Comparison of ENCODE assay signal across 15 cellular contexts in the genomic region with DNA sequence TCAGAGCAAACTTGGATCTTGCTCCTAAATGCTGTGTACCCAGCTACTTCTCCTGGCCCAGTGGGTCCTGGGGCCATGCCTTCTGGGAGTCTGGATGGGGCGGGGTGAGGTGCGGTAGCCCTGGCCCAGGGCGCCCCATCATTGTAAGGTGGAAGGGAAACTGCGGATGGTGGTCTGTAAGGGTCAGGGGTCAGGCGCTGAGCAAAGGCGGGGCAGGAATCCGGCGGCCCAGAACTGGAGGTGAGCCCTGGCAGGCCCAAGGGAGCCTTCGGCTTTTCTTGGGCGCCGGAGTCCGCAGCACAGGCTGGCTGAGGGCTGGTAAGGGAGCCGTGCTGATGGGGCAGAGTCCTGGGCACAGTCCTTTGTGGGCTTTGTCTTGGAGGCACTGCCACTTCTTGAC.
DNase-seq lines count a peak whose midpoint lies in the region; ATAC-seq and TF ChIP-seq lines count a peak whose summit lies in the region.
"Had no signal": no experiment of that assay in that cellular context is flagged by ENCODE, and none has a peak within 500 bp of the region (broad histone marks: within the 10 kb centered on the region; RNA-seq: fewer than 3 reads in every experiment).

No MANE protein-coding gene starts in this region.

- no peak overlapping the region for H2AFZ ChIP-seq in IMR-90 (replicated peaks; ENCODE audit: low read length, poor library complexity)
- H2AFZ ChIP-seq: GM23248 had no signal

- H3K56ac ChIP-seq in IMR-90 (ENCODE audit: extremely low read depth, insufficient read depth, low read length) = no peak overlapping the region

- H3K27me3 ChIP-seq in IMR-90 (ENCODE audit: control insufficient read depth, insufficient read depth, low read length) (peaks cover 6% of the 10 kb centered on the region; the same call in 1 of the 2 replicates), endodermal cell (ENCODE audit: control insufficient read depth, insufficient read depth, low read length, poor library complexity, severe bottlenecking) (peaks cover 12% of the 10 kb centered on the region), upper lobe of right lung (no peaks in the 10 kb centered on the region), colonic mucosa (no peaks in the 10 kb centered on the region)

- peaks cover 0 to 2% of the 10 kb centered on the region in 2 experiments; a peak in 2 of 4 replicates for H3K79me1 ChIP-seq in IMR-90 (ENCODE audit: low read depth in 1 of 2, low read length in 2 of 2)

- H3K36me3 ChIP-seq in IMR-90 (ENCODE audit: control insufficient read depth, insufficient read depth, low read length) (no peaks in the 10 kb centered on the region), endodermal cell (ENCODE audit: control insufficient read depth, insufficient read depth, low read length) (no peaks in the 10 kb centered on the region), upper lobe of right lung (no peaks in the 10 kb centered on the region), colonic mucosa (no peaks in the 10 kb centered on the region)

- H3K27ac Mint-ChIP-seq in endodermal cell (no peak overlapping the region), natural killer cell (peak overlapping the region; percentile 60 to 90)
- H3K27ac Mint-ChIP-seq: CD8-positive, alpha-beta T cell had no signal

- H3K4me1 ChIP-seq in IMR-90 (ENCODE audit: control insufficient read depth, insufficient read depth, low read length) (peaks cover 6% of the 10 kb centered on the region), endodermal cell (ENCODE audit: control insufficient read depth, insufficient read depth, low read length) (no peaks in the 10 kb centered on the region), upper lobe of right lung (no peaks in the 10 kb centered on the region), colonic mucosa (no peaks in the 10 kb centered on the region)

- intact Hi-C loops in IMR-90 (cut with micrococcal nuclease) (no loop called here), natural killer cell (cut with micrococcal nuclease) (no loop called here), upper lobe of right lung (cut with DNase I) (no loop called here), colonic mucosa (cut with DNase I) (no loop called here)

- no peak overlapping the region for H3K4me2 ChIP-seq in IMR-90 (ENCODE audit: low read depth, low read length)

- H4K8ac ChIP-seq in IMR-90 (ENCODE audit: low read depth in 2 of 2, low read length in 2 of 2) = no peak overlapping the region

- H3K4me3 ChIP-seq in IMR-90 (ENCODE audit: insufficient read depth, low read depth, low read length) = no peak overlapping the region
- no peak overlapping the region for H3K4me3 ChIP-seq in endodermal cell (ENCODE audit: low read length)
- no peak overlapping the region for H3K4me3 ChIP-seq in upper lobe of right lung
- H3K4me3 ChIP-seq in colonic mucosa = no peak overlapping the region
- H3K4me3 ChIP-seq: GM23248 had no signal

- BruUV-seq in IMR-90 (replicated peaks; lab: Mats Ljungman, UMichigan) = no TSS peak

- dilution Hi-C loops in IMR-90 (cut with HindIII; ENCODE audit: low sequenced_read_pairs, unreplicated experiment) = no loop called here

- no peak overlapping the region for H2AK9ac ChIP-seq in IMR-90 (replicated peaks; ENCODE audit: low read depth, low read length, poor library complexity)

- DNase-seq in IMR-90 = no peak
- DNase-seq in endodermal cell = peak; percentile 26
- no peak for DNase-seq in natural killer cell
- no peak for DNase-seq in upper lobe of right lung
- no peak for DNase-seq in dermis blood vessel endothelial cell
- DNase-seq in colonic mucosa = no peak
- DNase-seq: Caco-2; CD4-positive, CD25-positive, alpha-beta regulatory T cell; CD8-positive, alpha-beta T cell; DMS153; DND-41; GM23248; H9 had no signal

- H3K27ac ChIP-seq in IMR-90 (ENCODE audit: insufficient read depth, low read length) (no peak overlapping the region), endodermal cell (ENCODE audit: low read depth, low read length) (no peak overlapping the region), upper lobe of right lung (no peak overlapping the region), colonic mucosa (no peak overlapping the region)
- H3K27ac ChIP-seq: C4-2B, GM23248 had no signal

- H3K23ac ChIP-seq in IMR-90 (ENCODE audit: low read depth, low read length) = no peak overlapping the region

- peaks cover 3% of the 10 kb centered on the region for H3K4me1 Mint-ChIP-seq in endodermal cell
- peaks cover 0 to 4% of the 10 kb centered on the region in 2 donors for H3K4me1 Mint-ChIP-seq in natural killer cell
- H3K4me1 Mint-ChIP-seq: CD4-positive, CD25-positive, alpha-beta regulatory T cell had no signal

- no peak for TF ChIP-seq RAD21 in IMR-90 (IDR thresholded peaks at IDR 0.05; ENCODE audit: low read length)

- no peak overlapping the region for H2BK120ac ChIP-seq in IMR-90 (ENCODE audit: low read depth, low read length)

- no peak overlapping the region for H4K5ac ChIP-seq in IMR-90 (ENCODE audit: low read depth, low read length)

- no peaks in the 10 kb centered on the region for H3K9me3 ChIP-seq in IMR-90 (ENCODE audit: control insufficient read depth, insufficient read depth, low read length)
- no peaks in the 10 kb centered on the region for H3K9me3 ChIP-seq in endodermal cell (ENCODE audit: control insufficient read depth, low read length)
- no peaks in the 10 kb centered on the region for H3K9me3 ChIP-seq in upper lobe of right lung
- no peaks in the 10 kb centered on the region for H3K9me3 ChIP-seq in colonic mucosa
- H3K9me3 ChIP-seq: Caco-2 had no signal

- H3K18ac ChIP-seq in IMR-90 (ENCODE audit: low read depth, low read length) = no peak overlapping the region

- no peak overlapping the region for H4K91ac ChIP-seq in IMR-90 (ENCODE audit: insufficient read depth, low read depth, low read length)

- POLR2A ChIA-PET in IMR-90 (lab: Charles Lee; ENCODE audit: unreplicated experiment) = no interaction called here

- WGBS in IMR-90 (ENCODE audit: extremely low coverage in 2 of 2, insufficient read length in 1 of 2), 2 experiments = 95% methylated on average over 10 of the region's 13 CpGs; no CpG with 5 or more reads in 1 of the 2 experiments
- 94 to 100% methylated on average over 3 to 13 of the region's 13 CpGs for WGBS in endodermal cell (ENCODE audit: insufficient coverage in 1 of 2, insufficient read length in 1 of 2), 2 experiments

- H2BK15ac ChIP-seq in IMR-90 (ENCODE audit: low read depth, low read length) = no peak overlapping the region

- H3K9ac ChIP-seq in IMR-90 (ENCODE audit: low read depth, low read length) = no peak overlapping the region
- H3K9ac ChIP-seq in endodermal cell (ENCODE audit: extremely low read depth, low read length, poor library complexity, severe bottlenecking) = no peak overlapping the region
- no peak overlapping the region for H3K9ac ChIP-seq in colonic mucosa (ENCODE audit: low read depth in 2 of 2, low read length in 2 of 2)
- H3K9ac ChIP-seq: GM23248 had no signal

- H3K9me3 Mint-ChIP-seq in endodermal cell = no peaks in the 10 kb centered on the region
- H3K9me3 Mint-ChIP-seq in natural killer cell = no peaks in the 10 kb centered on the region
- H3K9me3 Mint-ChIP-seq: H9 had no signal

- H3K36me3 Mint-ChIP-seq in endodermal cell (ENCODE audit: low read depth) = no peaks in the 10 kb centered on the region
- peaks cover 5% of the 10 kb centered on the region for H3K36me3 Mint-ChIP-seq in natural killer cell
- H3K36me3 Mint-ChIP-seq: CD4-positive, CD25-positive, alpha-beta regulatory T cell; CD8-positive, alpha-beta T cell had no signal

- H3K14ac ChIP-seq in IMR-90 (replicated peaks; ENCODE audit: low read depth, low read length) = no peak overlapping the region

- H3K27me3 Mint-ChIP-seq in endodermal cell (ENCODE audit: insufficient read depth) (peaks cover 23% of the 10 kb centered on the region), natural killer cell (ENCODE audit: low read depth in 2 of 2) (peaks cover 6 to 13% of the 10 kb centered on the region in 2 donors)
- H3K27me3 Mint-ChIP-seq: CD4-positive, CD25-positive, alpha-beta regulatory T cell had no signal

- no peak for TF ChIP-seq CTCF in IMR-90 (conservative IDR thresholded peaks at IDR 0.05; ENCODE audit: low read depth, low read length)
- TF ChIP-seq CTCF in endodermal cell (conservative IDR thresholded peaks at IDR 0.05) = no peak
- TF ChIP-seq CTCF in natural killer cell (IDR thresholded peaks at IDR 0.05) = no peak
- TF ChIP-seq CTCF in upper lobe of right lung (IDR thresholded peaks at IDR 0.05) = no peak
- TF ChIP-seq CTCF in colonic mucosa (IDR thresholded peaks at IDR 0.05) = no peak

- peaks cover 8% of the 10 kb centered on the region for H3K9me1 ChIP-seq in IMR-90 (ENCODE audit: insufficient read depth, low read length)

- TF ChIP-seq POLR2A in IMR-90 (IDR thresholded peaks at IDR 0.05; ENCODE audit: low read depth, low read length) = no peak

- H3K4ac ChIP-seq in IMR-90 (ENCODE audit: low read depth, low read length) = no peak overlapping the region

- no peak overlapping the region for H3K4me3 Mint-ChIP-seq in endodermal cell
- peak overlapping the region; percentile 56 for H3K4me3 Mint-ChIP-seq in natural killer cell
- H3K4me3 Mint-ChIP-seq: CD4-positive, CD25-positive, alpha-beta regulatory T cell; CD8-positive, alpha-beta T cell; H9 had no signal

- H2BK5ac ChIP-seq in IMR-90 (ENCODE audit: low read depth, low read length, poor library complexity, severe bottlenecking) = no peak overlapping the region

- ATAC-seq in IMR-90 (ENCODE audit: low read depth) (no peak), natural killer cell (no peak), upper lobe of right lung (peak; percentile 17)
- ATAC-seq: CD8-positive, alpha-beta T cell; HCT116 had no signal

- no peaks in the 10 kb centered on the region for H4K20me1 ChIP-seq in IMR-90 (ENCODE audit: insufficient read depth, low read length)

- H2BK20ac ChIP-seq in IMR-90 (ENCODE audit: low read depth, low read length) = no peak overlapping the region

- 0 out of 2 replicates have a peak overlapping the region, but pooled peaks have one; percentile 49 for H2AK5ac ChIP-seq in IMR-90 (ENCODE audit: low read depth, low read length)

- in situ Hi-C loops in IMR-90 (cut with MboI; ENCODE audit: low sequenced_read_pairs) = no loop called here

- CTCF ChIA-PET in IMR-90 (lab: Yijun Ruan, JAX) = no interaction called here

TF ChIP-seq in IMR-90, 13 proteins besides CTCF, POLR2A, EP300 and RAD21 (continues in another document):
- TF ChIP-seq FOS (IDR thresholded peaks at IDR 0.05; ENCODE audit: low read depth, low read length) = no peak
- no peak for TF ChIP-seq SMC3 (IDR thresholded peaks at IDR 0.05; ENCODE audit: low read depth, low read length)
- no peak for TF ChIP-seq CEBPB (IDR thresholded peaks at IDR 0.05; ENCODE audit: low read depth, low read length)
- no peak for TF ChIP-seq RCOR1 (IDR thresholded peaks at IDR 0.05; ENCODE audit: insufficient replicate concordance, low read length)
- no peak for TF ChIP-seq NFE2L2 (IDR thresholded peaks at IDR 0.05; ENCODE audit: low read depth, low read length)
- TF ChIP-seq, protein P1, sequence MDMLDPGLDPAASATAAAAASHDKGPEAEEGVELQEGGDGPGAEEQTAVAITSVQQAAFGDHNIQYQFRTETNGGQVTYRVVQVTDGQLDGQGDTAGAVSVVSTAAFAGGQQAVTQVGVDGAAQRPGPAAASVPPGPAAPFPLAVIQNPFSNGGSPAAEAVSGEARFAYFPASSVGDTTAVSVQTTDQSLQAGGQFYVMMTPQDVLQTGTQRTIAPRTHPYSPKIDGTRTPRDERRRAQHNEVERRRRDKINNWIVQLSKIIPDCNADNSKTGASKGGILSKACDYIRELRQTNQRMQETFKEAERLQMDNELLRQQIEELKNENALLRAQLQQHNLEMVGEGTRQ (IDR thresholded peaks at IDR 0.05; ENCODE audit: low read depth, low read length) = no peak
